In the genomic region with DNA sequence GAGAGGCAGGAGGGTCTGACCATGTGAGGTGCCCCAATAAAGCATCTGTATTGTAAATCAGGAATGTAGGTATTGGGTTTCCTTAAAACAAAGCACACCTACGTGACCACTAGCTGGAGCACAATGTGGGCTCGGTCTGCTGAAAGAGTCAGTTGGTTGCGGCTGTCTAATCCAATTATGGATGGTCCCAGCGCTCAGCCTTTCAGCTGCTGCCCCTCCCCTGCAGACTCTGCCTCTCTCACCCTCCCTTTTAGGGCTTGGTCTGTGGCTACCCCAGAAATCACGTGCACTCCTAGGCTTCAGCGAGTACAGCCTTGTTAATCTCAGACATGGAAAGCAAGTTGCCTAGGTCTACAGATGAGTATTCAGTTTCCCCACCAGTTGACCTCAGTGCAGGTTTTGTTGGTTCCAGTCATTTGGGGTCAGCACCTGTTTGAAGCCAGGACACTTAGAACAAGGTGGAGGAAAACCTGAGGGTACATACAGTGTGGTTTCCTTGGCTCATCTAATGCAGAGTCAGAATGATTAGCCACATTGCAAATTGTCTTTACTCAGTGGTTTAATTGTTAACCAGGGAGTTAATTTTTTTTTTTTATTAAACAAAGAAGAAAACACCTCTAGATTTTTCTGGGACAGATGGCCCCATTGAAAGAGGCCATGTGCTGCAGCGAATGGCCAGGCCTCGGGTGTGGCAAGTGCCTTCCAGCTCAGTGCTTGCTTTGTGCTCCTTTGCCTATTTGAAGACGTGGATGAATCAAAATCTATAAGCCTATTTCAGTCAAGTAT, we compare ENCODE assay signal across 1 cellular context.
TF ChIP-seq lines count a peak whose summit lies in the region.

No MANE protein-coding gene starts in this region.

TF ChIP-seq in HepG2, 621 proteins besides CTCF, POLR2A, EP300 and RAD21 (continued from another document and continues in another):
- TF ChIP-seq, protein P1, sequence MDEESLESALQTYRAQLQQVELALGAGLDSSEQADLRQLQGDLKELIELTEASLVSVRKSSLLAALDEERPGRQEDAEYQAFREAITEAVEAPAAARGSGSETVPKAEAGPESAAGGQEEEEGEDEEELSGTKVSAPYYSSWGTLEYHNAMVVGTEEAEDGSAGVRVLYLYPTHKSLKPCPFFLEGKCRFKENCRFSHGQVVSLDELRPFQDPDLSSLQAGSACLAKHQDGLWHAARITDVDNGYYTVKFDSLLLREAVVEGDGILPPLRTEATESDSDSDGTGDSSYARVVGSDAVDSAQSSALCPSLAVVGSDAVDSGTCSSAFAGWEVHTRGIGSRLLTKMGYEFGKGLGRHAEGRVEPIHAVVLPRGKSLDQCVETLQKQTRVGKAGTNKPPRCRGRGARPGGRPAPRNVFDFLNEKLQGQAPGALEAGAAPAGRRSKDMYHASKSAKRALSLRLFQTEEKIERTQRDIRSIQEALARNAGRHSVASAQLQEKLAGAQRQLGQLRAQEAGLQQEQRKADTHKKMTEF (CRISPR knock-in tag; IDR thresholded peaks at IDR 0.05): 0 out of 2 replicates have a peak, but pooled peaks have one; percentile 28
- TF ChIP-seq, protein P2, sequence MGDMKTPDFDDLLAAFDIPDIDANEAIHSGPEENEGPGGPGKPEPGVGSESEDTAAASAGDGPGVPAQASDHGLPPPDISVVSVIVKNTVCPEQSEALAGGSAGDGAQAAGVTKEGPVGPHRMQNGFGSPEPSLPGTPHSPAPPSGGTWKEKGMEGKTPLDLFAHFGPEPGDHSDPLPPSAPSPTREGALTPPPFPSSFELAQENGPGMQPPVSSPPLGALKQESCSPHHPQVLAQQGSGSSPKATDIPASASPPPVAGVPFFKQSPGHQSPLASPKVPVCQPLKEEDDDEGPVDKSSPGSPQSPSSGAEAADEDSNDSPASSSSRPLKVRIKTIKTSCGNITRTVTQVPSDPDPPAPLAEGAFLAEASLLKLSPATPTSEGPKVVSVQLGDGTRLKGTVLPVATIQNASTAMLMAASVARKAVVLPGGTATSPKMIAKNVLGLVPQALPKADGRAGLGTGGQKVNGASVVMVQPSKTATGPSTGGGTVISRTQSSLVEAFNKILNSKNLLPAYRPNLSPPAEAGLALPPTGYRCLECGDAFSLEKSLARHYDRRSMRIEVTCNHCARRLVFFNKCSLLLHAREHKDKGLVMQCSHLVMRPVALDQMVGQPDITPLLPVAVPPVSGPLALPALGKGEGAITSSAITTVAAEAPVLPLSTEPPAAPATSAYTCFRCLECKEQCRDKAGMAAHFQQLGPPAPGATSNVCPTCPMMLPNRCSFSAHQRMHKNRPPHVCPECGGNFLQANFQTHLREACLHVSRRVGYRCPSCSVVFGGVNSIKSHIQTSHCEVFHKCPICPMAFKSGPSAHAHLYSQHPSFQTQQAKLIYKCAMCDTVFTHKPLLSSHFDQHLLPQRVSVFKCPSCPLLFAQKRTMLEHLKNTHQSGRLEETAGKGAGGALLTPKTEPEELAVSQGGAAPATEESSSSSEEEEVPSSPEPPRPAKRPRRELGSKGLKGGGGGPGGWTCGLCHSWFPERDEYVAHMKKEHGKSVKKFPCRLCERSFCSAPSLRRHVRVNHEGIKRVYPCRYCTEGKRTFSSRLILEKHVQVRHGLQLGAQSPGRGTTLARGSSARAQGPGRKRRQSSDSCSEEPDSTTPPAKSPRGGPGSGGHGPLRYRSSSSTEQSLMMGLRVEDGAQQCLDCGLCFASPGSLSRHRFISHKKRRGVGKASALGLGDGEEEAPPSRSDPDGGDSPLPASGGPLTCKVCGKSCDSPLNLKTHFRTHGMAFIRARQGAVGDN (CRISPR knock-in tag; IDR thresholded peaks at IDR 0.05): peak; percentile 20; the same call in 1 of the 2 replicates
- TF ChIP-seq, protein P3, sequence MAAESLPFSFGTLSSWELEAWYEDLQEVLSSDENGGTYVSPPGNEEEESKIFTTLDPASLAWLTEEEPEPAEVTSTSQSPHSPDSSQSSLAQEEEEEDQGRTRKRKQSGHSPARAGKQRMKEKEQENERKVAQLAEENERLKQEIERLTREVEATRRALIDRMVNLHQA (CRISPR knock-in tag; IDR thresholded peaks at IDR 0.05): no peak
- TF ChIP-seq ZSCAN12 (CRISPR knock-in tag; IDR thresholded peaks at IDR 0.05) (no peak), SALL1 (CRISPR knock-in tag; IDR thresholded peaks at IDR 0.05) (peak; percentile 32; the same call in 1 of the 2 replicates), HOXA7 (CRISPR knock-in tag; IDR thresholded peaks at IDR 0.05) (no peak), ZNF549 (CRISPR knock-in tag; IDR thresholded peaks at IDR 0.05) (no peak), ZNF510 (CRISPR knock-in tag; IDR thresholded peaks at IDR 0.05; ENCODE audit: low read depth) (no peak), ZNF350 (CRISPR knock-in tag; IDR thresholded peaks at IDR 0.05; ENCODE audit: borderline replicate concordance, low read depth) (0 out of 2 replicates have a peak, but pooled peaks have one; percentile 45), PITX1 (CRISPR knock-in tag; IDR thresholded peaks at IDR 0.05) (peak; percentile 47; the same call in 1 of the 2 replicates), SP5 (CRISPR knock-in tag; IDR thresholded peaks at IDR 0.05; ENCODE audit: borderline replicate concordance, low read depth) (no peak), ZBTB38 (CRISPR knock-in tag; IDR thresholded peaks at IDR 0.05) (0 out of 2 replicates have a peak, but pooled peaks have one; percentile 40), TAF15 (IDR thresholded peaks at IDR 0.05; ENCODE audit: low read depth, low read length, poor library complexity, severe bottlenecking) (no peak), ARNT2 (CRISPR knock-in tag; IDR thresholded peaks at IDR 0.05; ENCODE audit: low read depth) (no peak), ELF1 (CRISPR knock-in tag; IDR thresholded peaks at IDR 0.05) (no peak), GATAD2A (CRISPR knock-in tag; IDR thresholded peaks at IDR 0.05) (0 out of 2 replicates have a peak, but pooled peaks have one; percentile 39), PHF21A (CRISPR knock-in tag; IDR thresholded peaks at IDR 0.05) (no peak), BORCS8-MEF2B (CRISPR knock-in tag; IDR thresholded peaks at IDR 0.05) (no peak), KAT8 (CRISPR knock-in tag; IDR thresholded peaks at IDR 0.05) (0 out of 2 replicates have a peak, but pooled peaks have one; percentile 7), ZNF570 (CRISPR knock-in tag; IDR thresholded peaks at IDR 0.05; ENCODE audit: borderline replicate concordance) (no peak), ZNF564 (CRISPR knock-in tag; IDR thresholded peaks at IDR 0.05) (no peak), ZSCAN25 (CRISPR knock-in tag; IDR thresholded peaks at IDR 0.05) (0 out of 2 replicates have a peak, but pooled peaks have one; percentile 69)
- TF ChIP-seq, protein P4, sequence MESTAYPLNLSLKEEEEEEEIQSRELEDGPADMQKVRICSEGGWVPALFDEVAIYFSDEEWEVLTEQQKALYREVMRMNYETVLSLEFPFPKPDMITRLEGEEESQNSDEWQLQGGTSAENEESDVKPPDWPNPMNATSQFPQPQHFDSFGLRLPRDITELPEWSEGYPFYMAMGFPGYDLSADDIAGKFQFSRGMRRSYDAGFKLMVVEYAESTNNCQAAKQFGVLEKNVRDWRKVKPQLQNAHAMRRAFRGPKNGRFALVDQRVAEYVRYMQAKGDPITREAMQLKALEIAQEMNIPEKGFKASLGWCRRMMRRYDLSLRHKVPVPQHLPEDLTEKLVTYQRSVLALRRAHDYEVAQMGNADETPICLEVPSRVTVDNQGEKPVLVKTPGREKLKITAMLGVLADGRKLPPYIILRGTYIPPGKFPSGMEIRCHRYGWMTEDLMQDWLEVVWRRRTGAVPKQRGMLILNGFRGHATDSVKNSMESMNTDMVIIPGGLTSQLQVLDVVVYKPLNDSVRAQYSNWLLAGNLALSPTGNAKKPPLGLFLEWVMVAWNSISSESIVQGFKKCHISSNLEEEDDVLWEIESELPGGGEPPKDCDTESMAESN (CRISPR knock-in tag; conservative IDR thresholded peaks at IDR 0.05): no peak
- TF ChIP-seq, protein P5, sequence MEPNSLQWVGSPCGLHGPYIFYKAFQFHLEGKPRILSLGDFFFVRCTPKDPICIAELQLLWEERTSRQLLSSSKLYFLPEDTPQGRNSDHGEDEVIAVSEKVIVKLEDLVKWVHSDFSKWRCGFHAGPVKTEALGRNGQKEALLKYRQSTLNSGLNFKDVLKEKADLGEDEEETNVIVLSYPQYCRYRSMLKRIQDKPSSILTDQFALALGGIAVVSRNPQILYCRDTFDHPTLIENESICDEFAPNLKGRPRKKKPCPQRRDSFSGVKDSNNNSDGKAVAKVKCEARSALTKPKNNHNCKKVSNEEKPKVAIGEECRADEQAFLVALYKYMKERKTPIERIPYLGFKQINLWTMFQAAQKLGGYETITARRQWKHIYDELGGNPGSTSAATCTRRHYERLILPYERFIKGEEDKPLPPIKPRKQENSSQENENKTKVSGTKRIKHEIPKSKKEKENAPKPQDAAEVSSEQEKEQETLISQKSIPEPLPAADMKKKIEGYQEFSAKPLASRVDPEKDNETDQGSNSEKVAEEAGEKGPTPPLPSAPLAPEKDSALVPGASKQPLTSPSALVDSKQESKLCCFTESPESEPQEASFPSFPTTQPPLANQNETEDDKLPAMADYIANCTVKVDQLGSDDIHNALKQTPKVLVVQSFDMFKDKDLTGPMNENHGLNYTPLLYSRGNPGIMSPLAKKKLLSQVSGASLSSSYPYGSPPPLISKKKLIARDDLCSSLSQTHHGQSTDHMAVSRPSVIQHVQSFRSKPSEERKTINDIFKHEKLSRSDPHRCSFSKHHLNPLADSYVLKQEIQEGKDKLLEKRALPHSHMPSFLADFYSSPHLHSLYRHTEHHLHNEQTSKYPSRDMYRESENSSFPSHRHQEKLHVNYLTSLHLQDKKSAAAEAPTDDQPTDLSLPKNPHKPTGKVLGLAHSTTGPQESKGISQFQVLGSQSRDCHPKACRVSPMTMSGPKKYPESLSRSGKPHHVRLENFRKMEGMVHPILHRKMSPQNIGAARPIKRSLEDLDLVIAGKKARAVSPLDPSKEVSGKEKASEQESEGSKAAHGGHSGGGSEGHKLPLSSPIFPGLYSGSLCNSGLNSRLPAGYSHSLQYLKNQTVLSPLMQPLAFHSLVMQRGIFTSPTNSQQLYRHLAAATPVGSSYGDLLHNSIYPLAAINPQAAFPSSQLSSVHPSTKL (CRISPR knock-in tag; IDR thresholded peaks at IDR 0.05): peak; percentile 2; the same call in 1 of the 2 replicates
- TF ChIP-seq, protein P6, sequence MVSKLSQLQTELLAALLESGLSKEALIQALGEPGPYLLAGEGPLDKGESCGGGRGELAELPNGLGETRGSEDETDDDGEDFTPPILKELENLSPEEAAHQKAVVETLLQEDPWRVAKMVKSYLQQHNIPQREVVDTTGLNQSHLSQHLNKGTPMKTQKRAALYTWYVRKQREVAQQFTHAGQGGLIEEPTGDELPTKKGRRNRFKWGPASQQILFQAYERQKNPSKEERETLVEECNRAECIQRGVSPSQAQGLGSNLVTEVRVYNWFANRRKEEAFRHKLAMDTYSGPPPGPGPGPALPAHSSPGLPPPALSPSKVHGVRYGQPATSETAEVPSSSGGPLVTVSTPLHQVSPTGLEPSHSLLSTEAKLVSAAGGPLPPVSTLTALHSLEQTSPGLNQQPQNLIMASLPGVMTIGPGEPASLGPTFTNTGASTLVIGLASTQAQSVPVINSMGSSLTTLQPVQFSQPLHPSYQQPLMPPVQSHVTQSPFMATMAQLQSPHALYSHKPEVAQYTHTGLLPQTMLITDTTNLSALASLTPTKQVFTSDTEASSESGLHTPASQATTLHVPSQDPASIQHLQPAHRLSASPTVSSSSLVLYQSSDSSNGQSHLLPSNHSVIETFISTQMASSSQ (IDR thresholded peaks at IDR 0.05; ENCODE audit: low read depth): peak; percentile 66
- TF ChIP-seq, protein P6 (CRISPR knock-in tag; IDR thresholded peaks at IDR 0.05; ENCODE audit: borderline replicate concordance): no peak; the same call in 1 of the 2 replicates
- TF ChIP-seq, protein P7, sequence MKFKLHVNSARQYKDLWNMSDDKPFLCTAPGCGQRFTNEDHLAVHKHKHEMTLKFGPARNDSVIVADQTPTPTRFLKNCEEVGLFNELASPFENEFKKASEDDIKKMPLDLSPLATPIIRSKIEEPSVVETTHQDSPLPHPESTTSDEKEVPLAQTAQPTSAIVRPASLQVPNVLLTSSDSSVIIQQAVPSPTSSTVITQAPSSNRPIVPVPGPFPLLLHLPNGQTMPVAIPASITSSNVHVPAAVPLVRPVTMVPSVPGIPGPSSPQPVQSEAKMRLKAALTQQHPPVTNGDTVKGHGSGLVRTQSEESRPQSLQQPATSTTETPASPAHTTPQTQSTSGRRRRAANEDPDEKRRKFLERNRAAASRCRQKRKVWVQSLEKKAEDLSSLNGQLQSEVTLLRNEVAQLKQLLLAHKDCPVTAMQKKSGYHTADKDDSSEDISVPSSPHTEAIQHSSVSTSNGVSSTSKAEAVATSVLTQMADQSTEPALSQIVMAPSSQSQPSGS (CRISPR knock-in tag; IDR thresholded peaks at IDR 0.05): 0 out of 2 replicates have a peak, but pooled peaks have one; percentile 33
- TF ChIP-seq, protein P8, sequence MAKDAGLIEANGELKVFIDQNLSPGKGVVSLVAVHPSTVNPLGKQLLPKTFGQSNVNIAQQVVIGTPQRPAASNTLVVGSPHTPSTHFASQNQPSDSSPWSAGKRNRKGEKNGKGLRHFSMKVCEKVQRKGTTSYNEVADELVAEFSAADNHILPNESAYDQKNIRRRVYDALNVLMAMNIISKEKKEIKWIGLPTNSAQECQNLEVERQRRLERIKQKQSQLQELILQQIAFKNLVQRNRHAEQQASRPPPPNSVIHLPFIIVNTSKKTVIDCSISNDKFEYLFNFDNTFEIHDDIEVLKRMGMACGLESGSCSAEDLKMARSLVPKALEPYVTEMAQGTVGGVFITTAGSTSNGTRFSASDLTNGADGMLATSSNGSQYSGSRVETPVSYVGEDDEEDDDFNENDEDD (CRISPR knock-in tag; IDR thresholded peaks at IDR 0.05; ENCODE audit: borderline replicate concordance): peak; percentile 34; the same call in 1 of the 2 replicates
- TF ChIP-seq, protein P9, sequence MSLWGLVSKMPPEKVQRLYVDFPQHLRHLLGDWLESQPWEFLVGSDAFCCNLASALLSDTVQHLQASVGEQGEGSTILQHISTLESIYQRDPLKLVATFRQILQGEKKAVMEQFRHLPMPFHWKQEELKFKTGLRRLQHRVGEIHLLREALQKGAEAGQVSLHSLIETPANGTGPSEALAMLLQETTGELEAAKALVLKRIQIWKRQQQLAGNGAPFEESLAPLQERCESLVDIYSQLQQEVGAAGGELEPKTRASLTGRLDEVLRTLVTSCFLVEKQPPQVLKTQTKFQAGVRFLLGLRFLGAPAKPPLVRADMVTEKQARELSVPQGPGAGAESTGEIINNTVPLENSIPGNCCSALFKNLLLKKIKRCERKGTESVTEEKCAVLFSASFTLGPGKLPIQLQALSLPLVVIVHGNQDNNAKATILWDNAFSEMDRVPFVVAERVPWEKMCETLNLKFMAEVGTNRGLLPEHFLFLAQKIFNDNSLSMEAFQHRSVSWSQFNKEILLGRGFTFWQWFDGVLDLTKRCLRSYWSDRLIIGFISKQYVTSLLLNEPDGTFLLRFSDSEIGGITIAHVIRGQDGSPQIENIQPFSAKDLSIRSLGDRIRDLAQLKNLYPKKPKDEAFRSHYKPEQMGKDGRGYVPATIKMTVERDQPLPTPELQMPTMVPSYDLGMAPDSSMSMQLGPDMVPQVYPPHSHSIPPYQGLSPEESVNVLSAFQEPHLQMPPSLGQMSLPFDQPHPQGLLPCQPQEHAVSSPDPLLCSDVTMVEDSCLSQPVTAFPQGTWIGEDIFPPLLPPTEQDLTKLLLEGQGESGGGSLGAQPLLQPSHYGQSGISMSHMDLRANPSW (CRISPR knock-in tag; IDR thresholded peaks at IDR 0.05; ENCODE audit: borderline replicate concordance): no peak
